8 cellular contexts compared by ENCODE assay signal in the genomic region with DNA sequence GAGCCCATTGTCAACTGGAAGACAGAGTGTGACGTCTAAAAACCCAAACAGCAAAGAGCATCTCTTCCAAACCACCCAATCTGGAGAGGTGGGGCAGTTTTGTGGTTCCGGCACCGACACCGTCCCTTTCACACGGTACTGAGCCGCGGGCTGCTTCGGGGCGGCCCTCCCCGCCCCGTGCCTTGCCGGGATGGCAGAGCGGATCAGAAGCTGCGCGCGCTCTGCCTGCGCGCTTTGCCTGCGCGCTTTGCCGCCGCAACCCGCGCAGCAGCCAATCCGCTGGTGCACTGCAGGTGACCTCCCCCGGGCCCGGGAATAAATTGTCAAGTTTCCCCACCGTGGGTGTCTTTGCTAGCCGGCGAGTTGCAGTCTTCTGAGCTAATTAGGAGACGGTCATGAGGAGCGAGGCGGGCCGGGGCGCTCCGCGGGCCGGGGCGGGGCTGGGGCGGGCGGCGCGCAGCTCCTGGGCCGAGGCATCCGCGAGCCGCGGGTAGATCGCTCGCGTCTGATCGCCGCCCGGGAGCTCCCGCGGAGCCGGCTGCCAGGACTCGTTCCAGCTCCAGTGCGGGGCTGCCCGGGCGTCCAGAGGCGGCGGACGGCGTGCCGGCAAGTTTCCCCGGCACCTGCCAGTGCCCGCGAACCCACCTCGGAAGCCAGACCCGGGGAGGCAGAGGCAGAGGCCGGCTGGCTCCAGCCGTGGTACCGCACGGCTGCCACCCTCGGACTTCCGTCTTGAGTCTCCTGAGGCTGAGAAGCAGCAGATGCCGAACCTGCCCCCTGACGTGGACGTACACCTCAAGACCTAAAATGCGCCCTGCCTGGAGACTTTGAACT.
A peak's percentile ranks its signal among the peaks of the same experiment; 100 is the strongest.
DNase-seq lines count a peak whose midpoint lies in the region; ATAC-seq and TF ChIP-seq lines count a peak whose summit lies in the region.

No MANE protein-coding gene starts in this region.

- peaks cover 8% of the 10 kb centered on the region; the same call in 2 of the 3 replicates for H3K36me3 Mint-ChIP-seq in GM23338 (ENCODE audit: low read depth)

- H2AFZ ChIP-seq in GM23338, result peak overlapping the region; percentile 99

- H3K4me1 Mint-ChIP-seq in GM23338, result peaks cover 36% of the 10 kb centered on the region

- H3K9me2 ChIP-seq in GM23338 (ENCODE audit: insufficient read depth), result peaks cover 5% of the 10 kb centered on the region; the same call in 1 of the 2 replicates

- peaks cover 7% of the 10 kb centered on the region for H3K9me3 Mint-ChIP-seq in GM23338

- TF ChIP-seq CTCF in GM23338 (conservative IDR thresholded peaks at IDR 0.05; ENCODE audit: low read depth in 2 of 2) (no peak), WERI-Rb-1 (IDR thresholded peaks at IDR 0.05; ENCODE audit: low read depth, low read length) (no peak), left ventricle myocardium inferior (IDR thresholded peaks at IDR 0.05; ENCODE audit: borderline replicate concordance) (no peak), retinal pigment epithelial cell (conservative IDR thresholded peaks at IDR 0.05; ENCODE audit: low read depth, low read length) (no peak)

- peaks cover 5% of the 10 kb centered on the region; the same call in 1 of the 2 replicates for H3F3A ChIP-seq in GM23338 (replicated peaks; ENCODE audit: low read depth)

- 0 out of 2 replicates have a peak, but pooled peaks cover 2% of the 10 kb centered on the region for H4K20me1 ChIP-seq in GM23338 (replicated peaks; ENCODE audit: insufficient read depth)

- H3K27ac Mint-ChIP-seq in GM23338, result no peak overlapping the region

- H3K79me2 ChIP-seq in GM23338 (replicated peaks; ENCODE audit: insufficient read depth), result no peaks in the 10 kb centered on the region

- H3K27me3 ChIP-seq in GM23338 (ENCODE audit: insufficient read depth) (peaks cover 67% of the 10 kb centered on the region), WERI-Rb-1 (ENCODE audit: insufficient read depth, low read depth, severe bottlenecking) (no peaks in the 10 kb centered on the region), left ventricle myocardium inferior (ENCODE audit: low read depth) (peaks cover 41% of the 10 kb centered on the region)

- H3K27me3 Mint-ChIP-seq in GM23338 (ENCODE audit: insufficient read depth, low read depth, poor library complexity), result peaks cover 58% of the 10 kb centered on the region

- peak overlapping the region; percentile 76 for H3K4me3 Mint-ChIP-seq in GM23338

- 0 out of 2 replicates have a peak, but pooled peaks cover under 1% of the 10 kb centered on the region for H3K36me3 ChIP-seq in GM23338 (ENCODE audit: insufficient read depth)
- no peaks in the 10 kb centered on the region for H3K36me3 ChIP-seq in WERI-Rb-1
- peaks cover 4% of the 10 kb centered on the region for H3K36me3 ChIP-seq in left ventricle myocardium inferior

- DNase-seq in AG08396 (ENCODE audit: low spot score) (peak; percentile 36), GM23338 (ENCODE audit: low spot score) (peak; percentile 71), WERI-Rb-1 (peak; percentile 61), left ventricle myocardium inferior (no peak), retinal pigment epithelial cell (ENCODE audit: low read depth) (no peak), T1000 (lab: John Stamatoyannopoulos, UW) (no peak)

- peak overlapping the region; percentile 99 for H3K4me2 ChIP-seq in GM23338

- H3K27ac ChIP-seq in GM23338 (ENCODE audit: low read depth) (no peak overlapping the region), WERI-Rb-1 (peak overlapping the region; percentile 5), left ventricle myocardium inferior (replicated peaks) (no peak overlapping the region)

- peak; percentile 81 for ATAC-seq in GM23338
- no peak for ATAC-seq in GM19467 (IDR thresholded peaks at IDR 0.05; ENCODE audit: unreplicated experiment)
- ATAC-seq in HG03342 (IDR thresholded peaks at IDR 0.05; ENCODE audit: unreplicated experiment), result no peak

- H3K4me3 ChIP-seq in GM23338, result peak overlapping the region; percentile 80
- H3K4me3 ChIP-seq in WERI-Rb-1 (ENCODE audit: low read depth, low read length), result peak overlapping the region; percentile 64
- peak overlapping the region; percentile 59 for H3K4me3 ChIP-seq in left ventricle myocardium inferior
- H3K4me3 ChIP-seq in retinal pigment epithelial cell (ENCODE audit: low read length), result peak overlapping the region; percentile 76

- intact Hi-C loops in left ventricle myocardium inferior (cut with micrococcal nuclease), result no loop called here

- H3K4me1 ChIP-seq in GM23338 (ENCODE audit: insufficient read depth), result peaks cover 18% of the 10 kb centered on the region
- peaks cover 10% of the 10 kb centered on the region for H3K4me1 ChIP-seq in left ventricle myocardium inferior

- H3K9me3 ChIP-seq in WERI-Rb-1 (ENCODE audit: severe bottlenecking) (no peaks in the 10 kb centered on the region), left ventricle myocardium inferior (replicated peaks) (peaks cover 10% of the 10 kb centered on the region)

TF ChIP-seq in GM23338, 12 proteins besides CTCF, POLR2A, EP300 and RAD21:
- TF ChIP-seq NANOG (IDR thresholded peaks at IDR 0.05; ENCODE audit: borderline replicate concordance), result no peak
- no peak for TF ChIP-seq ZNF114 (CRISPR knock-in tag; IDR thresholded peaks at IDR 0.05)
- peak; percentile 35 for TF ChIP-seq EZH2 (IDR thresholded peaks at IDR 0.05; ENCODE audit: low read depth, unreplicated experiment)
- peak; percentile 57; the same call in 1 of the 2 replicates for TF ChIP-seq CREB1 (CRISPR knock-in tag; IDR thresholded peaks at IDR 0.05; ENCODE audit: low read depth)
- TF ChIP-seq POLR2AphosphoS5 (IDR thresholded peaks at IDR 0.05; ENCODE audit: low read depth), result no peak
- no peak for TF ChIP-seq STAT1 (IDR thresholded peaks at IDR 0.05; ENCODE audit: unreplicated experiment)
- TF ChIP-seq REST (IDR thresholded peaks at IDR 0.05; ENCODE audit: unreplicated experiment), result no peak
- no peak for TF ChIP-seq ETS1 (IDR thresholded peaks at IDR 0.05)

Comparison
In these comparisons a context has a peak if more than half of its experiments do, and no peak if none do; other contexts are left out.
1. DNase-seq: peak in AG08396 (single experiment), GM23338 (single experiment) and WERI-Rb-1 (single experiment); none in left ventricle myocardium inferior (single experiment), retinal pigment epithelial cell (single experiment) and T1000 (single experiment).
2. Peak in every context shown above with its lines, with median percentiles within 50 percentile points of each other: H3K4me3 ChIP-seq.